In the genomic region with DNA sequence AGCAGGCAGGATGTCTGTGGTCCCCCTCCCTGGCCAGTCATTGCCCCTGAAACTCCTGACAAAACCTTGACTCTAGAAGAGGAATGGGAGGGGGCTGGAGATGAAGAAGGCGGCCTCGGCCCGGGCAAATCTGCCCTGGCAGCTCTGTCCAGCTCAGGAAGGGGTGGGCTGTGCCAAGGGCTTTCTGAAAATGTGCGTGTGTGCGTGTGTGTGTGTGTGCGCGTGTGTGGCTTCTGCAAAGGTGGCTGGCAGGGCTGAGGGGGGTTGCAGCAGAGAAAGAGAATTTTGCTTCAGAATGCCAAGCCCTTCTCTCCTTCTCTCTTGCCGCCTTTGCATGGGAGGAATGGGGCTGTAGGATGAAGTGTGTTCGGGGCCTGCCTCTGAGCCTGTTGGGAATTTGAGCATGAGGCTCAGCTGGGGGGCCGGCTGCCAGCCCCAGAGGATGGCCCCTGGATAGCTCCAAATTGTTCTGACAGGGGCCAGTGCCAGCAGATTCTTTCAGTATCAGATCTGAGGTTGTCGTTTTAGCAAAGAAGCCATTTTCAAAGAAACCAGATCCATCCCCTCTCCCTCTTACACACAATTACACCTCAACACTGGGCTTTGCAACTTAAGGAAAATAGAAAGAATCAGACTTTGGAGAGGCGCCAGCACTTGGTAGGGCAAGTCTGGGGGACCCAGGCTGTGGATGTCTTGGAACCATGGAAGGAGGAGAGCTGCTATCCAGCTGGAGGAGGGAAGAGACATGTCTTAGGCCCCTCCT, we compare ENCODE assay signal across 17 cellular contexts. TPM values are rescaled to one million over a fixed set of nuclear protein-coding genes. Genes with fewer than 3 reads are reported as not detected.
DNase-seq lines count a peak whose midpoint lies in the region; ATAC-seq, FAIRE-seq and TF ChIP-seq lines count a peak whose summit lies in the region.
"Had no signal": no experiment of that assay in that cellular context is flagged by ENCODE, and none has a peak within 500 bp of the region (broad histone marks: within the 10 kb centered on the region; RNA-seq: fewer than 3 reads in every experiment).

No MANE protein-coding gene starts in this region.

- TF ChIP-seq CTCF in HepG2 (CRISPR knock-in tag; IDR thresholded peaks at IDR 0.05) = no peak
- TF ChIP-seq CTCF in right lobe of liver (IDR thresholded peaks at IDR 0.05) = no peak

- H3K27me3 ChIP-seq in HepG2 (ENCODE audit: control insufficient read depth in 1 of 2, insufficient read depth in 2 of 2, low read length in 2 of 2) = no peaks in the 10 kb centered on the region
- no peaks in the 10 kb centered on the region for H3K27me3 ChIP-seq in right lobe of liver
- H3K27me3 ChIP-seq in right cardiac atrium (ENCODE audit: control insufficient read depth, insufficient read depth) = no peaks in the 10 kb centered on the region

- H3K27ac ChIP-seq in HepG2 (ENCODE audit: extremely low read length, insufficient read depth, low read length) = no peak overlapping the region
- H3K27ac ChIP-seq in right lobe of liver = no peak overlapping the region
- peak overlapping the region; percentile 86 for H3K27ac ChIP-seq in right cardiac atrium (ENCODE audit: low read length)
- H3K27ac ChIP-seq: A549 had no signal

- H2AFZ ChIP-seq in HepG2 (ENCODE audit: low read length) = no peak overlapping the region

- peaks cover 20% of the 10 kb centered on the region for H4K20me1 ChIP-seq in HepG2 (ENCODE audit: insufficient read depth, low read length)

- H3K4me1 ChIP-seq in HepG2 (ENCODE audit: insufficient read depth, low read length) (peaks cover 80% of the 10 kb centered on the region), right lobe of liver (peaks cover 0 to 41% (median 19%) of the 10 kb centered on the region in 4 donors), right cardiac atrium (ENCODE audit: control insufficient read depth, insufficient read depth, low read length) (peaks cover 24% of the 10 kb centered on the region)
- H3K4me1 ChIP-seq: A549 had no signal

- TF ChIP-seq POLR2A in HepG2 (IDR thresholded peaks at IDR 0.05; ENCODE audit: insufficient read depth in 1 of 2, low read depth in 2 of 2, low read length in 2 of 2) (no peak), right lobe of liver (IDR thresholded peaks at IDR 0.05) (no peak)

- DNase-seq in HepG2 (ENCODE audit: low spot score) (no peak), right lobe of liver (no peak), right cardiac atrium (peak in 2 of 3 donors; percentile 31 to 60), retina (peak; percentile 32), NOMO-1 treated with dmso at 0.1 percent for 144 hours (lab: John Stamatoyannopoulos, UW; ENCODE audit: unreplicated experiment) (no peak), NCI-H2171 treated with DMSO at 0.1 percent for 48 hours (lab: John Stamatoyannopoulos, UW) (no peak)
- DNase-seq: activated CD4-positive, alpha-beta T cell treated with anti-CD3 and anti-CD28 coated beads for 36 hours; cerebellar nuclear complex; DMS153; NCI-H1930; stimulated activated CD4-positive, alpha-beta T cell treated with anti-CD3 and anti-CD28 coated beads, Interleukin-4, amount 100 ng/mL, for 4 hours; stimulated activated naive CD8-positive, alpha-beta T cell treated with anti-CD3 and anti-CD28 coated beads, Interleukin-15, amount 100 ng/mL, for 72 hours had no signal

- H3K9me3 ChIP-seq in HepG2 (ENCODE audit: low read length) = no peaks in the 10 kb centered on the region
- H3K9me3 ChIP-seq in right lobe of liver = no peaks in the 10 kb centered on the region
- no peaks in the 10 kb centered on the region for H3K9me3 ChIP-seq in right cardiac atrium (ENCODE audit: control insufficient read depth, low read length)
- H3K9me3 ChIP-seq: A549, HAP-1 had no signal

- POLR2A ChIA-PET in HepG2 (lab: Yijun Ruan, JAX) = interaction anchor here (3.7 kb wide), 1 partner anchor 274 kb away, joined by 32 read pairs; no protein-coding TSS in a partner anchor

- TF ChIP-seq RAD21 in HepG2 (CRISPR knock-in tag; IDR thresholded peaks at IDR 0.05) = no peak

- H3K36me3 ChIP-seq in HepG2 (replicated peaks in 1 of 2; ENCODE audit: control insufficient read depth in 1 of 2, insufficient read depth in 2 of 2, low read length in 2 of 2) (no peaks in the 10 kb centered on the region; a peak in 2 of 5 replicates), right lobe of liver (no peaks in the 10 kb centered on the region)
- H3K36me3 ChIP-seq: HAP-1 had no signal

- no peak for ATAC-seq in HepG2
- no peak for ATAC-seq in right lobe of liver
- ATAC-seq in right cardiac atrium = no peak
- ATAC-seq in HG02678 (IDR thresholded peaks at IDR 0.05; ENCODE audit: unreplicated experiment) = no peak
- ATAC-seq in GM18867 (IDR thresholded peaks at IDR 0.05; ENCODE audit: unreplicated experiment) = no peak
- ATAC-seq: A549; activated CD4-positive, alpha-beta T cell treated with anti-CD3 and anti-CD28 coated beads for 36 hours; stimulated activated naive CD8-positive, alpha-beta T cell treated with anti-CD3 and anti-CD28 coated beads, Interleukin-15, amount 100 ng/mL, for 72 hours had no signal

- 88% methylated on average over 11 of the region's 12 CpGs for WGBS in HepG2 (ENCODE audit: low lambda C conversion rate)
- WGBS in right lobe of liver (ENCODE audit: insufficient coverage, low coverage, low lambda C conversion rate, missing lambda C conversion rate) = 54% methylated on average over 5 of the region's 12 CpGs
- 34% methylated on average over 12 of the region's 12 CpGs for WGBS in right cardiac atrium

- CTCF ChIA-PET in HepG2 (lab: Yijun Ruan, JAX; ENCODE audit: low intra/inter-chr PET ratio, low total read pairs) = no interaction called here

- BruUV-seq in HepG2 (replicated peaks; lab: Mats Ljungman, UMichigan) = no TSS peak

- H3K4me2 ChIP-seq in HepG2 (ENCODE audit: low read depth, low read length) = peak overlapping the region; percentile 78
- H3K4me2 ChIP-seq: A549 had no signal

- H3K4me3 ChIP-seq in HepG2 (replicated peaks in 1 of 3; ENCODE audit: insufficient read depth in 1 of 3, low read depth in 2 of 3, low read length in 3 of 3) (peak overlapping the region in 1 of 3 experiments; percentile 83; a peak in 1 of 6 replicates), right lobe of liver (peak overlapping the region in 1 of 3 donors; percentile 79), right cardiac atrium (ENCODE audit: low read length) (peak overlapping the region; percentile 88)
- H3K4me3 ChIP-seq: A549, HAP-1, K562 had no signal

- FAIRE-seq in HepG2 (lab: Jason Lieb, UNC) = no peak
- FAIRE-seq: A549, K562 had no signal

- peaks cover 73% of the 10 kb centered on the region for H3K79me2 ChIP-seq in HepG2 (ENCODE audit: insufficient read depth, low read length)

- no peak overlapping the region; the same call in 1 of the 2 replicates for H3K9ac ChIP-seq in HepG2 (ENCODE audit: insufficient read depth, low read depth, low read length)

- TF ChIP-seq EP300 in HepG2 (IDR thresholded peaks at IDR 0.05; ENCODE audit: low read depth in 2 of 2, low read length in 2 of 2) = no peak
- TF ChIP-seq EP300 in HepG2 (CRISPR knock-in tag; IDR thresholded peaks at IDR 0.05; ENCODE audit: borderline replicate concordance) = no peak

- intact Hi-C loops in HepG2 (cut with micrococcal nuclease; ENCODE audit: unreplicated experiment) = loop anchor here (5.0 kb wide), 1 partner anchor 242 kb away; no protein-coding TSS in a partner anchor
- intact Hi-C loops in right lobe of liver (cut with DNase I) = no loop called here
- intact Hi-C loops in right cardiac atrium (cut with DNase I) = loop anchor here (5.0 to 10.0 kb wide), 6 partner anchors 47 to 190 kb away; no protein-coding TSS in a partner anchor

- in situ Hi-C loops in HepG2 (cut with HindIII; ENCODE audit: extremely low pct_ligation_motif_present, low pct_unique_long_range_greater_than_20kb) = no loop called here

TF ChIP-seq in HepG2, 621 proteins besides CTCF, POLR2A, EP300 and RAD21:
- TF ChIP-seq RBFOX2 (IDR thresholded peaks at IDR 0.05; ENCODE audit: low read depth, low read length) = peak; percentile 57; the same call in 1 of the 2 replicates
- TF ChIP-seq AGO1 (IDR thresholded peaks at IDR 0.05; ENCODE audit: low read depth, low read length, poor library complexity, severe bottlenecking) = peak; percentile 79
- TF ChIP-seq AGO2 (optimal IDR thresholded peaks at IDR 0.05; ENCODE audit: low read depth, low read length) = peak; percentile 76
- TF ChIP-seq POLR2AphosphoS5 (IDR thresholded peaks at IDR 0.05; ENCODE audit: low read depth, low read length) = no peak
- 0 out of 2 replicates have a peak, but pooled peaks have one; percentile 17 for TF ChIP-seq HDAC1 (CRISPR knock-in tag; IDR thresholded peaks at IDR 0.05)
- TF ChIP-seq HNRNPL (IDR thresholded peaks at IDR 0.05; ENCODE audit: low read depth, low read length) = 0 out of 2 replicates have a peak, but pooled peaks have one; percentile 68

RNA-seq across cellular contexts. Expression of gene TIMP3, which starts 3.5 kb away (rescaled TPM):
- total RNA-seq in HepG2 (2016; rRNA removed; fragmentation: Illumina TruSeq; extraction: Trizol) (28.7 and 57.3 TPM in 2 replicates), right lobe of liver (10 to 100 TPM; 21.9 to 58.6 (median 52.7) TPM), right cardiac atrium (100 to 1,000 TPM; 488 to 893 (median 598) TPM)
- total RNA-seq in HepG2 (2016; cell fraction: cytosol; rRNA removed; fragmentation: Illumina TruSeq; extraction: Trizol; ENCODE audit: low read depth) = 5.1 and 5.6 TPM in 2 replicates
- total RNA-seq in HepG2 (2016; cell fraction: insoluble cytoplasmic fraction; rRNA removed; fragmentation: Illumina TruSeq; extraction: Trizol) = 26.3 and 55.6 TPM in 2 replicates
- total RNA-seq in HepG2 (2016; cell fraction: membrane; rRNA removed; fragmentation: Illumina TruSeq; extraction: Trizol) = 17.2 and 19.0 TPM in 2 replicates
- 55.3 and 66.5 TPM in 2 replicates for total RNA-seq in HepG2 (2016; cell fraction: nucleus; rRNA removed; fragmentation: Illumina TruSeq; extraction: Trizol)
- polyA plus RNA-seq in HepG2 (2011; rRNA removed) (75.2 and 86.6 TPM in 2 replicates), right cardiac atrium (412 TPM)
- 67.3 and 72.2 TPM in 2 replicates for polyA plus RNA-seq in HepG2 (2011; cell fraction: cytosol; rRNA removed)
- polyA plus RNA-seq in HepG2 (2011; cell fraction: nucleus; rRNA removed) = 29.5 and 30.5 TPM in 2 replicates
- 89.9 and 107 TPM in 2 replicates for polyA plus RNA-seq in HepG2 (2012)
- 5.5 TPM in 2 replicates for polyA plus RNA-seq in HepG2 (2016; cell fraction: cytosol; fragmentation: Illumina TruSeq; extraction: Trizol; ENCODE audit: low read depth)
- polyA plus RNA-seq in HepG2 (2016; cell fraction: insoluble cytoplasmic fraction; fragmentation: Illumina TruSeq; extraction: Trizol; ENCODE audit: low read depth) = 30.6 and 38.9 TPM in 2 replicates
- 12.2 and 12.9 TPM in 2 replicates for polyA plus RNA-seq in HepG2 (2016; cell fraction: membrane; fragmentation: Illumina TruSeq; extraction: Trizol; ENCODE audit: low read depth)
- 90.8 and 96.2 TPM in 2 replicates for polyA plus RNA-seq in HepG2 (2016; cell fraction: nucleus; fragmentation: Illumina TruSeq; extraction: Trizol; ENCODE audit: insufficient read depth, low read depth)
- 7.2 and 107 TPM in 2 replicates for polyA minus RNA-seq in HepG2 (2011; rRNA and poly(A)+ RNA removed; ENCODE audit: low replicate concordance)
- polyA minus RNA-seq in HepG2 (2011; cell fraction: cytosol; rRNA and poly(A)+ RNA removed) = 51.1 and 55.3 TPM in 2 replicates
- 20.5 and 25.0 TPM in 2 replicates for polyA minus RNA-seq in HepG2 (2011; cell fraction: nucleus; rRNA and poly(A)+ RNA removed)
- total RNA-seq: activated CD4-positive, alpha-beta T cell treated with anti-CD3 and anti-CD28 coated beads for 36 hours had no signal

Comparison
In these comparisons a context has a peak if more than half of its experiments do, and no peak if none do; other contexts are left out.
1. intact Hi-C loops: an anchor here in HepG2 (5.0 kb wide) and right cardiac atrium (5.0 to 10.0 kb wide); none called in right lobe of liver.
2. DNase-seq: peak in right cardiac atrium (2 of 3) and retina (single experiment); none in HepG2 (single experiment), right lobe of liver (0 of 3), NOMO-1 treated with dmso at 0.1 percent for 144 hours (single experiment) and NCI-H2171 treated with DMSO at 0.1 percent for 48 hours (single experiment).
3. RNA of gene TIMP3, which starts 3.5 kb away (total RNA-seq): 488 to 893 TPM in right cardiac atrium; 5.1 to 66.5 TPM in HepG2 and 21.9 to 58.6 TPM in right lobe of liver; every median in the first group is over 4 times any median in the second.